Comparison of ENCODE assay signal across 30 cellular contexts in the genomic region with DNA sequence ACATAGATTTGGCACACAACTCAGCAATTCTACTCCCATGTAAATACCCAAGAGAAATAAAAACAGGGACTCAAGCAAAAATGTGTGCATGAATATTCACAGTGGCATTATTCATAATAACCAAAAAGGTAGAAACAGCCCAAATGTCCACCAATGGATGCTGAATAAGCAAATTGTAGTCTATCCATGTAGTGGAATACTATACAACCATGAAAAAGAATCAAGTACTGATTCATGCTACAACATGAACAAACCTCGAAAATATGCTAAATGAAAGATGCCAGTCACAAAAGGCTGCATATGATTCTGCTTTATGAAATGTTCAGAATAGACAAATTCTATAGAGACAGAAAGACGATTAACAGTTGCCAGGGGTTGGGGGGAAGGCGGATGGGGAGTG.
"Had no signal": no experiment of that assay in that cellular context is flagged by ENCODE, and none has a peak within 500 bp of the region (broad histone marks: within the 10 kb centered on the region; RNA-seq: fewer than 3 reads in every experiment).

No MANE protein-coding gene starts in this region.

- H3K4me3 ChIP-seq: ascending aorta, breast epithelium, cardiac muscle cell, colonic mucosa, esophagus muscularis mucosa, gastrocnemius medialis, heart left ventricle had no signal

- H3K27ac ChIP-seq: ascending aorta, breast epithelium, cardiac muscle cell, colonic mucosa, esophagus muscularis mucosa, foreskin keratinocyte, gastrocnemius medialis, heart left ventricle had no signal

- H3K4me1 ChIP-seq: ascending aorta, breast epithelium, colonic mucosa, foreskin keratinocyte, gastrocnemius medialis had no signal

- H3K36me3 ChIP-seq: ascending aorta, breast epithelium, cardiac muscle cell, colonic mucosa, esophagus muscularis mucosa, gastrocnemius medialis, heart left ventricle had no signal

- H3K27me3 ChIP-seq: ascending aorta, cardiac muscle cell, colonic mucosa, foreskin keratinocyte had no signal

- DNase-seq: activated CD4-positive, alpha-beta memory T cell treated with anti-CD3 and anti-CD28 coated beads for 36 hours; activated CD4-positive, alpha-beta T cell treated with anti-CD3 and anti-CD28 coated beads for 36 hours; activated CD4-positive, alpha-beta T cell treated with anti-CD3 and anti-CD28 coated beads, Interleukin-2, amount 10 ng/mL, durations not matched to agents 24 days and 14 days; activated CD4-positive, CD25-positive, alpha-beta regulatory T cell; activated CD4-positive, CD25-positive, alpha-beta regulatory T cell treated with anti-CD3 and anti-CD28 coated beads, Interleukin-2, amount 50 U/mL, for 72 hours; activated CD8-positive, alpha-beta memory T cell treated with anti-CD3 and anti-CD28 coated beads, Interleukin-2, amount 10 ng/mL, durations not matched to agents 7 days and 5 days; activated CD8-positive, alpha-beta memory T cell treated with anti-CD3 and anti-CD28 coated beads, Interleukin-2, amount 50 U/mL, for 4 hours; activated CD8-positive, alpha-beta T cell treated with anti-CD3 and anti-CD28 coated beads, Interleukin-2, amount 10 ng/mL, durations not matched to agents 7 days and 5 days; activated effector memory CD4-positive, alpha-beta T cell treated with anti-CD3 and anti-CD28 coated beads, Interleukin-2, amount 50 U/mL, for 16 hours; activated naive CD4-positive, alpha-beta T cell; activated naive CD4-positive, alpha-beta T cell treated with anti-CD3 and anti-CD28 coated beads, Interleukin-2, amount 10 ng/mL, durations not matched to agents 7 days and 5 days; activated naive CD8-positive, alpha-beta T cell treated with anti-CD3 and anti-CD28 coated beads, Interleukin-2, amount 10 ng/mL, durations not matched to agents 7 days and 5 days; activated T-cell treated with anti-CD3 and anti-CD28 coated beads, Interleukin-2, amount 50 U/mL, for 1 hour; activated T-cell treated with anti-CD3 and anti-CD28 coated beads, Interleukin-2, amount 50 U/mL, for 48 hours; central memory CD4-positive, alpha-beta T cell; cerebellar nuclear complex; colonic mucosa; effector memory CD4-positive, alpha-beta T cell; endodermal cell; erythroblast; foreskin keratinocyte; gastrocnemius medialis; glutamatergic neuron; heart left ventricle; T-helper 2 cell had no signal

- ATAC-seq: activated CD4-positive, alpha-beta T cell treated with anti-CD3 and anti-CD28 coated beads for 36 hours; activated CD8-positive, alpha-beta memory T cell treated with anti-CD3 and anti-CD28 coated beads, Interleukin-2, amount 10 ng/mL, durations not matched to agents 7 days and 5 days; activated CD8-positive, alpha-beta T cell treated with anti-CD3 and anti-CD28 coated beads, Interleukin-2, amount 10 ng/mL, durations not matched to agents 7 days and 5 days; activated naive CD4-positive, alpha-beta T cell treated with anti-CD3 and anti-CD28 coated beads, Interleukin-2, amount 50 U/mL, for 72 hours; foreskin keratinocyte; heart left ventricle had no signal

- H3K9me3 ChIP-seq: ascending aorta, breast epithelium, colonic mucosa, esophagus muscularis mucosa, gastrocnemius medialis, heart left ventricle had no signal
